10 cellular contexts compared by ENCODE assay signal in genomic region chr1:112394743-112395062, GRCh38. TPM values are rescaled to one million over a fixed set of nuclear protein-coding genes. Genes with fewer than 3 reads are reported as not detected.
DNase-seq lines count a peak whose midpoint lies in the region; ATAC-seq and TF ChIP-seq lines count a peak whose summit lies in the region.
"Had no signal": no experiment of that assay in that cellular context is flagged by ENCODE, and none has a peak within 500 bp of the region (broad histone marks: within the 10 kb centered on the region; RNA-seq: fewer than 3 reads in every experiment).

No MANE protein-coding gene starts in this region.

- DNase-seq in activated T-cell treated with anti-CD3 and anti-CD28 coated beads, Interleukin-2, amount 50 U/mL, for 24 hours, result no peak
- no peak for DNase-seq in activated T-cell treated with anti-CD3 and anti-CD28 coated beads, Interleukin-2, amount 50 U/mL, for 4 hours
- DNase-seq in brain microvascular endothelial cell (no peak), thyroid gland (no peak), midbrain (lab: John Stamatoyannopoulos, UW) (no peak)
- DNase-seq in activated effector memory CD4-positive, alpha-beta T cell treated with anti-CD3 and anti-CD28 coated beads, Interleukin-2, amount 50 U/mL, for 16 hours, result no peak
- DNase-seq: NCI-H2029 had no signal

- no peak for TF ChIP-seq POLR2A in thyroid gland (IDR thresholded peaks at IDR 0.05)

- intact Hi-C loops in thyroid gland (cut with DNase I), result loop anchor here (5.0 kb wide), 1 partner anchor 313 kb away; the partner anchor contains the start of gene RHOC

- ATAC-seq in activated T-cell treated with anti-CD3 and anti-CD28 coated beads, Interleukin-2, amount 50 U/mL, for 4 hours, result no peak
- ATAC-seq in GM21367 (IDR thresholded peaks at IDR 0.05; ENCODE audit: unreplicated experiment), result no peak

- WGBS in mesodermal cell (ENCODE audit: insufficient coverage in 2 of 2), 2 experiments, result 100% methylated on average over 1 of the region's 1 CpG; no CpG with 5 or more reads in 1 of the 2 experiments
- WGBS in thyroid gland, 2 donors, result 90 to 94% methylated on average over 1 of the region's 1 CpG

- H3K9me3 ChIP-seq in mesodermal cell (ENCODE audit: control insufficient read depth, low read length) (no peaks in the 10 kb centered on the region), thyroid gland (no peaks in the 10 kb centered on the region)

- peaks cover 9% of the 10 kb centered on the region for H3K36me3 Mint-ChIP-seq in activated T-cell treated with anti-CD3 and anti-CD28 coated beads, Interleukin-2, amount 50 U/mL, for 24 hours (ENCODE audit: low read depth)
- no peaks in the 10 kb centered on the region for H3K36me3 Mint-ChIP-seq in activated T-cell treated with anti-CD3 and anti-CD28 coated beads, Interleukin-2, amount 50 U/mL, for 4 hours (ENCODE audit: insufficient read depth)

- H3K27ac Mint-ChIP-seq in activated T-cell treated with anti-CD3 and anti-CD28 coated beads, Interleukin-2, amount 50 U/mL, for 24 hours, result peak overlapping the region; percentile 16

- H3K4me3 ChIP-seq in brain microvascular endothelial cell (ENCODE audit: low read depth, low read length) (peak overlapping the region; percentile 23), mesodermal cell (ENCODE audit: extremely low read depth, insufficient read depth, low read length, poor library complexity, severe bottlenecking) (peak overlapping the region; percentile 6), thyroid gland (replicated peaks in 1 of 3) (no peak overlapping the region)

- no peaks in the 10 kb centered on the region for H3K9me3 Mint-ChIP-seq in activated T-cell treated with anti-CD3 and anti-CD28 coated beads, Interleukin-2, amount 50 U/mL, for 24 hours
- no peaks in the 10 kb centered on the region for H3K9me3 Mint-ChIP-seq in activated T-cell treated with anti-CD3 and anti-CD28 coated beads, Interleukin-2, amount 50 U/mL, for 4 hours

- H3K27me3 Mint-ChIP-seq in activated T-cell treated with anti-CD3 and anti-CD28 coated beads, Interleukin-2, amount 50 U/mL, for 24 hours, result peaks cover 41% of the 10 kb centered on the region
- H3K27me3 Mint-ChIP-seq in activated T-cell treated with anti-CD3 and anti-CD28 coated beads, Interleukin-2, amount 50 U/mL, for 4 hours (ENCODE audit: low read depth), result peaks cover 21% of the 10 kb centered on the region

- no peak overlapping the region for H3K4me3 Mint-ChIP-seq in activated T-cell treated with anti-CD3 and anti-CD28 coated beads, Interleukin-2, amount 50 U/mL, for 24 hours
- no peak overlapping the region for H3K4me3 Mint-ChIP-seq in activated T-cell treated with anti-CD3 and anti-CD28 coated beads, Interleukin-2, amount 50 U/mL, for 4 hours

- peaks cover 47% of the 10 kb centered on the region for H3K4me1 Mint-ChIP-seq in activated T-cell treated with anti-CD3 and anti-CD28 coated beads, Interleukin-2, amount 50 U/mL, for 24 hours (ENCODE audit: low read depth)
- H3K4me1 Mint-ChIP-seq in activated T-cell treated with anti-CD3 and anti-CD28 coated beads, Interleukin-2, amount 50 U/mL, for 4 hours (ENCODE audit: low read depth), result peaks cover 28% of the 10 kb centered on the region

- H3K27ac ChIP-seq in brain microvascular endothelial cell, result peak overlapping the region; percentile 93
- peak overlapping the region; percentile 95 for H3K27ac ChIP-seq in mesodermal cell (ENCODE audit: low read depth, low read length, severe bottlenecking)
- H3K27ac ChIP-seq in thyroid gland, result peak overlapping the region; percentile 70 to 89 (median 84)

- in situ Hi-C loops in brain microvascular endothelial cell (cut with HindIII; ENCODE audit: low pct_ligation_motif_present, low sequenced_read_pairs), result loop anchor here (10.0 kb wide), 1 partner anchor 220 kb away; the partner anchor contains the start of genes CAPZA1 and ST7L

- H3K27me3 ChIP-seq in brain microvascular endothelial cell (replicated peaks) (no peaks in the 10 kb centered on the region), thyroid gland (no peaks in the 10 kb centered on the region)
- H3K27me3 ChIP-seq: cardiac muscle cell had no signal

- no peak for TF ChIP-seq CTCF in brain microvascular endothelial cell (IDR thresholded peaks at IDR 0.05; ENCODE audit: low read depth, low read length, missing control alignments)
- TF ChIP-seq CTCF in thyroid gland (IDR thresholded peaks at IDR 0.05), result no peak

- no peaks in the 10 kb centered on the region for H3K36me3 ChIP-seq in brain microvascular endothelial cell (replicated peaks)
- H3K36me3 ChIP-seq in mesodermal cell (ENCODE audit: control insufficient read depth, insufficient read depth, low read length), result peaks cover 23% of the 10 kb centered on the region
- no peaks in the 10 kb centered on the region for H3K36me3 ChIP-seq in thyroid gland
- H3K36me3 ChIP-seq: cardiac muscle cell had no signal

- H3K4me1 ChIP-seq in mesodermal cell (ENCODE audit: control insufficient read depth, insufficient read depth, low read length, poor library complexity, severe bottlenecking) (peaks cover 34% of the 10 kb centered on the region), thyroid gland (peaks cover 14 to 31% of the 10 kb centered on the region in 2 donors)

RNA-seq across cellular contexts. Expression of gene CTTNBP2NL, which starts 1.3 kb away (rescaled TPM):
- total RNA-seq in activated T-cell treated with anti-CD3 and anti-CD28 coated beads, Interleukin-2, amount 50 U/mL, for 4 hours, result 1 to 10 TPM in 2 of 3 donors, under 1 TPM in 1; 0.81 to 1.2 (median 1.1) TPM
- polyA plus RNA-seq in mesodermal cell (2013, experiment 1 of 2), result 24.7 TPM
- 28.0 TPM for polyA plus RNA-seq in mesodermal cell (2013, experiment 2 of 2)
- 10 to 100 TPM; 11.8 to 20.7 (median 19.2) TPM for total RNA-seq in thyroid gland

Comparison
In these comparisons a context has a peak if more than half of its experiments do, and no peak if none do; other contexts are left out.
1. H3K4me3 ChIP-seq: peak in brain microvascular endothelial cell (single experiment) and mesodermal cell (single experiment); none in thyroid gland (0 of 3).
2. RNA of gene CTTNBP2NL, which starts 1.3 kb away (total RNA-seq): 11.8 to 20.7 TPM in thyroid gland; 0.81 to 1.2 TPM in activated T-cell treated with anti-CD3 and anti-CD28 coated beads, Interleukin-2, amount 50 U/mL, for 4 hours; every median in the first group is over 4 times any median in the second.
3. Peak in every context shown above with its lines, with median percentiles within 50 percentile points of each other: H3K27ac ChIP-seq.